ENCODE assay signal across 21 cellular contexts in genomic region chr12:125296701-125297100, GRCh38.
DNase-seq lines count a peak whose midpoint lies in the region; ATAC-seq and TF ChIP-seq lines count a peak whose summit lies in the region.
"Had no signal": no experiment of that assay in that cellular context is flagged by ENCODE, and none has a peak within 500 bp of the region (broad histone marks: within the 10 kb centered on the region; RNA-seq: fewer than 3 reads in every experiment).

No MANE protein-coding gene starts in this region.

- H3K4me2 ChIP-seq in neural progenitor cell: no peak overlapping the region
- no peak overlapping the region for H3K4me2 ChIP-seq in PC-3 (ENCODE audit: low read length)
- H3K4me2 ChIP-seq in GM23338: no peak overlapping the region
- H3K4me2 ChIP-seq: BLaER1 had no signal

- no peaks in the 10 kb centered on the region for H3F3A ChIP-seq in neural progenitor cell (ENCODE audit: low read depth)
- no peaks in the 10 kb centered on the region for H3F3A ChIP-seq in PC-3 (ENCODE audit: low read length, unreplicated experiment)
- H3F3A ChIP-seq in GM23338 (replicated peaks; ENCODE audit: low read depth): no peaks in the 10 kb centered on the region

- no peaks in the 10 kb centered on the region for H4K20me1 ChIP-seq in neural progenitor cell (ENCODE audit: low read depth)
- H4K20me1 ChIP-seq in PC-3 (ENCODE audit: low read length): no peaks in the 10 kb centered on the region
- peaks cover 7% of the 10 kb centered on the region for H4K20me1 ChIP-seq in GM23338 (replicated peaks; ENCODE audit: insufficient read depth)
- H4K20me1 ChIP-seq: BLaER1 had no signal

- TF ChIP-seq CTCF in glutamatergic neuron (IDR thresholded peaks at IDR 0.05; ENCODE audit: partially characterized antibody, unreplicated experiment): no peak
- no peak for TF ChIP-seq CTCF in neural progenitor cell (IDR thresholded peaks at IDR 0.05)
- TF ChIP-seq CTCF in PC-3 (conservative IDR thresholded peaks at IDR 0.05; ENCODE audit: low read depth, low read length): no peak
- TF ChIP-seq CTCF in GM23338 (conservative IDR thresholded peaks at IDR 0.05; ENCODE audit: low read depth in 2 of 2): no peak

- BruUV-seq in PC-3 (replicated peaks; lab: Mats Ljungman, UMichigan): no TSS peak

- DNase-seq in NCI-H524 (lab: John Stamatoyannopoulos, UW): peak; percentile 59 to 87
- peak; percentile 50 for DNase-seq in NCI-H82 treated with DMSO at 0.1 percent for 48 hours (lab: John Stamatoyannopoulos, UW; ENCODE audit: unreplicated experiment)
- DNase-seq in glutamatergic neuron: peak; percentile 44
- DNase-seq in neural progenitor cell (ENCODE audit: low spot score): peak; percentile 39
- no peak for DNase-seq in caudate nucleus (lab: John Stamatoyannopoulos, UW)
- DNase-seq in PC-3: no peak
- DNase-seq in stimulated activated CD4-positive, alpha-beta T cell treated with anti-CD3 and anti-CD28 coated beads, Interleukin-4, amount 100 ng/mL, for 4 hours: no peak
- no peak for DNase-seq in GM23338 (ENCODE audit: low spot score)
- DNase-seq: CD4-positive, alpha-beta T cell; CD8-positive, alpha-beta memory T cell; DMS 273 treated with DMSO at 0.1 percent for 48 hours; DMS53; DMS79 treated with DMSO at 0.1 percent for 48 hours; GF-D8; GOT3; HFFc6 had no signal

- no peaks in the 10 kb centered on the region for H3K36me3 ChIP-seq in neural progenitor cell
- no peaks in the 10 kb centered on the region for H3K36me3 ChIP-seq in PC-3 (ENCODE audit: low read depth, low read length)
- no peaks in the 10 kb centered on the region for H3K36me3 ChIP-seq in GM23338 (ENCODE audit: insufficient read depth)
- H3K36me3 ChIP-seq: BLaER1, HAP-1 had no signal

- POLR2A ChIA-PET in PC-3 (lab: Charles Lee; ENCODE audit: unreplicated experiment): no interaction called here

- H3K36me3 Mint-ChIP-seq in glutamatergic neuron (ENCODE audit: unreplicated experiment): peaks cover 5% of the 10 kb centered on the region
- no peaks in the 10 kb centered on the region for H3K36me3 Mint-ChIP-seq in neural progenitor cell
- H3K36me3 Mint-ChIP-seq in GM23338 (ENCODE audit: low read depth): peaks cover 35% of the 10 kb centered on the region
- H3K36me3 Mint-ChIP-seq: CD8-positive, alpha-beta memory T cell had no signal

- no peak overlapping the region for H3K4me3 ChIP-seq in neural progenitor cell
- no peak overlapping the region for H3K4me3 ChIP-seq in PC-3 (ENCODE audit: low read length)
- H3K4me3 ChIP-seq in GM23338: no peak overlapping the region
- H3K4me3 ChIP-seq: BLaER1, HAP-1 had no signal

- H3K9me3 ChIP-seq in neural progenitor cell (ENCODE audit: low read depth) (no peaks in the 10 kb centered on the region), PC-3 (ENCODE audit: low read length) (no peaks in the 10 kb centered on the region)
- H3K9me3 ChIP-seq: BLaER1, HAP-1 had no signal

- no peaks in the 10 kb centered on the region for H3K27me3 ChIP-seq in neural progenitor cell
- peaks cover 66% of the 10 kb centered on the region for H3K27me3 ChIP-seq in PC-3 (ENCODE audit: low read length)
- H3K27me3 ChIP-seq in GM23338 (ENCODE audit: insufficient read depth): no peaks in the 10 kb centered on the region
- H3K27me3 ChIP-seq: BLaER1 had no signal

- no peak for ATAC-seq in PC-3
- no peak for ATAC-seq in GM23338

- CTCF ChIA-PET in PC-3 (lab: Charles Lee): no interaction called here

- H3K27me3 Mint-ChIP-seq in glutamatergic neuron (ENCODE audit: unreplicated experiment) (peaks cover 15% of the 10 kb centered on the region), neural progenitor cell (ENCODE audit: insufficient read depth, low read depth) (peaks cover 3% of the 10 kb centered on the region), GM23338 (ENCODE audit: insufficient read depth, low read depth, poor library complexity) (peaks cover 16% of the 10 kb centered on the region)

- H3K27ac Mint-ChIP-seq in glutamatergic neuron (ENCODE audit: unreplicated experiment) (peak overlapping the region; percentile 57), neural progenitor cell (no peak overlapping the region), GM23338 (no peak overlapping the region)
- H3K27ac Mint-ChIP-seq: B cell; CD4-positive, alpha-beta T cell; CD8-positive, alpha-beta memory T cell; HFFc6 had no signal

- H3K9me3 Mint-ChIP-seq in glutamatergic neuron (ENCODE audit: unreplicated experiment): peaks cover 13% of the 10 kb centered on the region
- no peaks in the 10 kb centered on the region for H3K9me3 Mint-ChIP-seq in neural progenitor cell
- H3K9me3 Mint-ChIP-seq in GM23338: peaks cover 3% of the 10 kb centered on the region; the same call in 1 of the 3 replicates
- H3K9me3 Mint-ChIP-seq: CD4-positive, alpha-beta T cell had no signal

- H2AFZ ChIP-seq in neural progenitor cell (replicated peaks) (no peak overlapping the region), PC-3 (ENCODE audit: low read length) (no peak overlapping the region), GM23338 (no peak overlapping the region)

- no peak overlapping the region for H3K4me3 Mint-ChIP-seq in glutamatergic neuron (ENCODE audit: unreplicated experiment)
- no peak overlapping the region for H3K4me3 Mint-ChIP-seq in neural progenitor cell
- no peak overlapping the region for H3K4me3 Mint-ChIP-seq in GM23338
- H3K4me3 Mint-ChIP-seq: B cell; CD4-positive, alpha-beta T cell; CD8-positive, alpha-beta memory T cell; HFFc6 had no signal

- H3K27ac ChIP-seq in neural progenitor cell (no peak overlapping the region), caudate nucleus (ENCODE audit: low read depth, low read length) (no peak overlapping the region), PC-3 (ENCODE audit: low read length) (no peak overlapping the region), GM23338 (ENCODE audit: low read depth) (no peak overlapping the region)
- H3K27ac ChIP-seq: 22Rv1, BLaER1, C4-2B had no signal

- peaks cover 8% of the 10 kb centered on the region for H3K4me1 ChIP-seq in neural progenitor cell
- H3K4me1 ChIP-seq in PC-3 (ENCODE audit: insufficient read depth, low read length): no peaks in the 10 kb centered on the region
- H3K4me1 ChIP-seq in GM23338 (ENCODE audit: insufficient read depth): peaks cover 6% of the 10 kb centered on the region
- H3K4me1 ChIP-seq: BLaER1, HAP-1 had no signal

- intact Hi-C loops in PC-3 (cut with micrococcal nuclease): no loop called here

- H3K9ac ChIP-seq in neural progenitor cell (no peak overlapping the region), PC-3 (ENCODE audit: low read length) (no peak overlapping the region)
- H3K9ac ChIP-seq: BLaER1 had no signal

- H3K4me1 Mint-ChIP-seq in glutamatergic neuron (ENCODE audit: low read depth, unreplicated experiment) (peaks cover 18% of the 10 kb centered on the region), neural progenitor cell (peaks cover 5% of the 10 kb centered on the region), GM23338 (peaks cover 17% of the 10 kb centered on the region)
- H3K4me1 Mint-ChIP-seq: B cell; CD8-positive, alpha-beta memory T cell had no signal

- H3K9me2 ChIP-seq in PC-3 (replicated peaks; ENCODE audit: low read length): no peaks in the 10 kb centered on the region
- H3K9me2 ChIP-seq in GM23338 (ENCODE audit: insufficient read depth): no peaks in the 10 kb centered on the region

- H3K79me2 ChIP-seq in neural progenitor cell (ENCODE audit: low read depth): no peaks in the 10 kb centered on the region
- H3K79me2 ChIP-seq in PC-3 (ENCODE audit: low read length): no peaks in the 10 kb centered on the region
- H3K79me2 ChIP-seq in GM23338 (replicated peaks; ENCODE audit: insufficient read depth): peaks cover 13% of the 10 kb centered on the region; the same call in 1 of the 2 replicates

TF ChIP-seq in GM23338, 12 proteins besides CTCF, POLR2A, EP300 and RAD21 (continues in another document):
- TF ChIP-seq NANOG (IDR thresholded peaks at IDR 0.05; ENCODE audit: borderline replicate concordance) (no peak), JUNB (IDR thresholded peaks at IDR 0.05; ENCODE audit: unreplicated experiment) (no peak)

Comparison
In these comparisons a context has a peak if more than half of its experiments do, and no peak if none do; other contexts are left out.
1. DNase-seq: peak in NCI-H524 (2 of 2), NCI-H82 treated with DMSO at 0.1 percent for 48 hours (single experiment), glutamatergic neuron (single experiment) and neural progenitor cell (single experiment); none in caudate nucleus (0 of 61), PC-3 (single experiment), stimulated activated CD4-positive, alpha-beta T cell treated with anti-CD3 and anti-CD28 coated beads, Interleukin-4, amount 100 ng/mL, for 4 hours (0 of 2) and GM23338 (single experiment).